In genomic region chr15:36398212-36398611, GRCh38 we compare ENCODE assay signal across 3 cellular contexts.
"Had no signal": no experiment of that assay in that cellular context is flagged by ENCODE, and none has a peak within 500 bp of the region (broad histone marks: within the 10 kb centered on the region; RNA-seq: fewer than 3 reads in every experiment).

No MANE protein-coding gene starts in this region.

- ATAC-seq: GM12878 had no signal

- DNase-seq: GDM1, GF-D8 had no signal
